Comparison of ENCODE assay signal across 23 cellular contexts in the genomic region with DNA sequence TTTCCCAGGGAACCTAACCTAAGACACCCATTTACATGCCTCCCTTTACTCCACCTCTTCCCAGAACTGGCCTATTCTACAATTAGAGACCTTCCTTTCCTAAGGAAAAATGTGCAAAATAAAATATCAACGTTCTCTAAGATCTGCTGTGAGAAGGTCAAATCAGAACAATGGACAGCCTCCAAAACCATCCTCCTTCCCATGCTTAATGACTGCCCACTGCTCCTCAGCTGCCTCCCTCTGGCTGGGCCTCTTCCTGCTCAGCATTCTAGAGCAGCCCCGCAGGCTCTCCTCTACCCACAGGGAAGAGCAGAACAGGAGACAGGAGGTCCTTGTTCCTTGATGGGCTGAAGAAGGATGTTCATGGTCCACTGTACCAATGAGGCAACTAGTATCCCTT.
"Had no signal": no experiment of that assay in that cellular context is flagged by ENCODE, and none has a peak within 500 bp of the region (broad histone marks: within the 10 kb centered on the region; RNA-seq: fewer than 3 reads in every experiment).

No MANE protein-coding gene starts in this region.

- H3K4me1 ChIP-seq: left lung, lower lobe of right lung had no signal

- H3K27ac ChIP-seq: coronary artery, dorsolateral prefrontal cortex, esophagus muscularis mucosa, heart right ventricle, left lung, lower lobe of right lung had no signal

- ATAC-seq: left cardiac atrium; left lung; left ventricle myocardium superior; lower lobe of right lung; naive thymus-derived CD8-positive, alpha-beta T cell had no signal

- H3K27me3 ChIP-seq: gastrocnemius medialis, heart right ventricle, left lung had no signal

- DNase-seq: dermis blood vessel endothelial cell; dorsolateral prefrontal cortex; effector CD4-positive, alpha-beta T cell; effector memory CD4-positive, alpha-beta T cell; foreskin melanocyte; gastrocnemius medialis; glutamatergic neuron; head of caudate nucleus; heart right ventricle; hippocampal formation; left cardiac atrium; left lung; left ventricle myocardium superior; lower lobe of right lung; mesenchymal stem cell; mucosa of descending colon; naive B cell; naive thymus-derived CD8-positive, alpha-beta T cell had no signal

- H3K4me3 ChIP-seq: coronary artery, dorsolateral prefrontal cortex, esophagus muscularis mucosa, gastrocnemius medialis, heart right ventricle, left lung, lower lobe of right lung, mucosa of descending colon had no signal

- FAIRE-seq: endothelial cell of umbilical vein, islet of Langerhans, keratinocyte had no signal

- H3K9me3 ChIP-seq: esophagus muscularis mucosa, gastrocnemius medialis, heart right ventricle, left lung, lower lobe of right lung, mucosa of descending colon had no signal

- H3K36me3 ChIP-seq: esophagus muscularis mucosa, gastrocnemius medialis, heart right ventricle, left lung, lower lobe of right lung had no signal
